In the genomic region with DNA sequence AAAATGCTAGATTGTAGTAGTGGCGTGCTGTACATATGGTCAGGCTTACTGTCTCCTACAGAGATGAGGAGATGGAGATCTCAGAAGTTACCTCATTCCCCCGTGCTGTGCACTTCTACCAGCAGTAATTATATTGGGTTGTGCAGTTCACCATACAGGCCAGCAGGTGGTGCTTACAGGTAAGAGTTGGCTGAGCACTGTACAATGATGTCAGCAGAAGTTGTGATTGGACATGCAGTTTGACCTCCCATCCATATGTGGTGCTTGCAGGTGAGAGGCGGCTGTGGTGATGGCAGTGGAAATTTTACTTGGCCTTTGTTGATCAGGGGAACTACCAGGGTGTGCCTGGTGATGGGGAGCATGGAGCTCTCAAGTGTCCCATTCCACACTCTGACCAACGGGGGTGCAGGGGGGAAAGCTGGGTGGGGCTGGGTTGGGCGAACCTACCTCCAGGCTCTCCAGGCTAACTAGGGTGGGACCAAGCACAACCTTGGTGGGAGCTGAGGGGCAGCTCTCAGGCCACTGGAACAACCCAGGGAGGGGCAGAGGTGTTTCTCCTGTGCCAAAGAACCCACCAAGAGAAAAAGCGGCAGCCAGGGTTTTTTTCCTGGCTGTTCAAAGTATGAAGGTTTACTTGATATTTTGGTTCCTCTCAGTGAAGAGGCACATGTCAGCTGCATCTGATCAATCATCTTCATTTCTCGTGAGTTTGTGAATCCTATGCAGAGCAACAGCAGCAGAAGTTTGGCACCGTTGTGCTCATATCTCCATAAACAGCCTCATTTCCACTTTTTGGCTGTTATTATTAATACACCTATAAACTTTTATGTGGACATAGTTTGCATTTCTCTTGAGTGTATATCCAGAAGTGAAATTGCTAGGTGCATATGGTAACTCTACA, we compare ENCODE assay signal across 1 cellular context.
TF ChIP-seq lines count a peak whose summit lies in the region.

No MANE protein-coding gene starts in this region.

TF ChIP-seq in neural cell, 6 proteins besides CTCF, POLR2A, EP300 and RAD21 (continued from another document):
- TF ChIP-seq, protein P1, sequence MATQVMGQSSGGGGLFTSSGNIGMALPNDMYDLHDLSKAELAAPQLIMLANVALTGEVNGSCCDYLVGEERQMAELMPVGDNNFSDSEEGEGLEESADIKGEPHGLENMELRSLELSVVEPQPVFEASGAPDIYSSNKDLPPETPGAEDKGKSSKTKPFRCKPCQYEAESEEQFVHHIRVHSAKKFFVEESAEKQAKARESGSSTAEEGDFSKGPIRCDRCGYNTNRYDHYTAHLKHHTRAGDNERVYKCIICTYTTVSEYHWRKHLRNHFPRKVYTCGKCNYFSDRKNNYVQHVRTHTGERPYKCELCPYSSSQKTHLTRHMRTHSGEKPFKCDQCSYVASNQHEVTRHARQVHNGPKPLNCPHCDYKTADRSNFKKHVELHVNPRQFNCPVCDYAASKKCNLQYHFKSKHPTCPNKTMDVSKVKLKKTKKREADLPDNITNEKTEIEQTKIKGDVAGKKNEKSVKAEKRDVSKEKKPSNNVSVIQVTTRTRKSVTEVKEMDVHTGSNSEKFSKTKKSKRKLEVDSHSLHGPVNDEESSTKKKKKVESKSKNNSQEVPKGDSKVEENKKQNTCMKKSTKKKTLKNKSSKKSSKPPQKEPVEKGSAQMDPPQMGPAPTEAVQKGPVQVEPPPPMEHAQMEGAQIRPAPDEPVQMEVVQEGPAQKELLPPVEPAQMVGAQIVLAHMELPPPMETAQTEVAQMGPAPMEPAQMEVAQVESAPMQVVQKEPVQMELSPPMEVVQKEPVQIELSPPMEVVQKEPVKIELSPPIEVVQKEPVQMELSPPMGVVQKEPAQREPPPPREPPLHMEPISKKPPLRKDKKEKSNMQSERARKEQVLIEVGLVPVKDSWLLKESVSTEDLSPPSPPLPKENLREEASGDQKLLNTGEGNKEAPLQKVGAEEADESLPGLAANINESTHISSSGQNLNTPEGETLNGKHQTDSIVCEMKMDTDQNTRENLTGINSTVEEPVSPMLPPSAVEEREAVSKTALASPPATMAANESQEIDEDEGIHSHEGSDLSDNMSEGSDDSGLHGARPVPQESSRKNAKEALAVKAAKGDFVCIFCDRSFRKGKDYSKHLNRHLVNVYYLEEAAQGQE (IDR thresholded peaks at IDR 0.05; ENCODE audit: borderline replicate concordance), result no peak
- TF ChIP-seq EZH2 (IDR thresholded peaks at IDR 0.05; ENCODE audit: borderline replicate concordance, insufficient read depth, low read length, poor library complexity, severe bottlenecking), result no peak
- no peak for TF ChIP-seq POLR2AphosphoS5 (IDR thresholded peaks at IDR 0.05)
